In the genomic region with DNA sequence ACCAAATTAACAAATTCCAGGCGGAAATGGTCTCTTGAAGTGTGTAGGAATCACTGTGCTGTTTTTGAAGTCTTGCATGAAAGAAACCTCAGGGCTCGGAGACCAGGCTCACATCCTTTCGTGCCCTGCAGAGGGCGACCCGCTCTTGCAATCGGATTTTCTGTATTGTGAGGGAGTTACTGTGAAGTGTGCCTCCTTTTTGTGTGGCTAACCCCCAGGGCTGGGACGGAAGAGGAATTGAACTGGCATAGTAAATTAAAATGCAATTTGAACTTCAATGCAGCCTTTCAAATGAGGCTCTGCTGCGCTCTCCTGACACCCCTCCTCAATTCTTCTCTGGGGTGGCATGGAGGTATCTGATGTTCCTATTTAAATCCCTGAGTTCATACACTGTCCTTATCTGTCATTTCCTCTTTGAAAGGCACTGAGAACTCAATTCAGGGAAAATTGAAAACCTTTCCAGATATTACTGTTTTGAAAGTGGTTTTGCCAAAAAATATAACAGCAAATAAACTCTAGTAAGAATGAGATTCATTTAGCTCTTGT, we compare ENCODE assay signal across 8 cellular contexts. TPM values are rescaled to one million over a fixed set of nuclear protein-coding genes. Genes with fewer than 3 reads are reported as not detected.
DNase-seq lines count a peak whose midpoint lies in the region; ATAC-seq and TF ChIP-seq lines count a peak whose summit lies in the region.

No MANE protein-coding gene starts in this region.

- ATAC-seq in WTC11 (peak; percentile 93), HG03457 (IDR thresholded peaks at IDR 0.05; ENCODE audit: unreplicated experiment) (no peak)

- POLR2A ChIA-PET in WTC11 (lab: Charles Lee): interaction anchor here (0.7 kb wide), 1 partner anchor 25 kb away, joined by 3 read pairs; no protein-coding TSS in a partner anchor

- H3K27ac Mint-ChIP-seq in WTC11: no peak overlapping the region

- no peaks in the 10 kb centered on the region for H3K9me3 Mint-ChIP-seq in WTC11

- H3K27me3 Mint-ChIP-seq in WTC11 (ENCODE audit: low read depth): no peaks in the 10 kb centered on the region

- CTCF ChIA-PET in WTC11 (lab: Charles Lee): interaction anchor here (0.6 to 2.8 kb wide), 3 partner anchors 51 to 68 kb away, joined by 3 to 16 read pairs (median 4); partner anchors contain the start of gene MGAT5B

- peaks cover 16% of the 10 kb centered on the region for H3K4me1 Mint-ChIP-seq in WTC11

- DNase-seq in SIG-M5 treated with dmso at 0.1 percent for 504 hours (lab: John Stamatoyannopoulos, UW; ENCODE audit: unreplicated experiment) (peak; percentile 63), SIG-M5 (lab: John Stamatoyannopoulos, UW) (no peak), NCI-H2171 treated with DMSO at 0.1 percent for 48 hours (lab: John Stamatoyannopoulos, UW) (peak; percentile 68), WTC11 (ENCODE audit: low spot score) (peak; percentile 75), medulla oblongata (ENCODE audit: extremely low spot score) (peak; percentile 57)
- peak; percentile 45 for DNase-seq in central memory CD4-positive, alpha-beta T cell
- peak; percentile 23 to 31 for DNase-seq in stimulated activated CD8-positive, alpha-beta memory T cell treated with anti-CD3 and anti-CD28 coated beads, Interleukin-7, amount 100 ng/mL, for 4 hours (ENCODE audit: low read depth in 2 of 2)

- no peak overlapping the region for H3K4me3 Mint-ChIP-seq in WTC11

- TF ChIP-seq CTCF in WTC11 (IDR thresholded peaks at IDR 0.05): peak; percentile 32; the same call in 1 of the 2 replicates

- no peaks in the 10 kb centered on the region for H3K36me3 Mint-ChIP-seq in WTC11

TF ChIP-seq in WTC11, 78 proteins besides CTCF, POLR2A, EP300 and RAD21:
- TF ChIP-seq NFYB (CRISPR knock-in tag; conservative IDR thresholded peaks at IDR 0.05; ENCODE audit: low read depth) (no peak), AFF4 (CRISPR knock-in tag; IDR thresholded peaks at IDR 0.05; ENCODE audit: borderline replicate concordance) (no peak), CREB1 (CRISPR knock-in tag; IDR thresholded peaks at IDR 0.05) (no peak), ETV6 (CRISPR knock-in tag; IDR thresholded peaks at IDR 0.05) (no peak), GABPB1 (CRISPR knock-in tag; IDR thresholded peaks at IDR 0.05) (no peak), JAZF1 (CRISPR knock-in tag; IDR thresholded peaks at IDR 0.05) (no peak), RELA (CRISPR knock-in tag; IDR thresholded peaks at IDR 0.05; ENCODE audit: borderline replicate concordance) (no peak), PRRX2 (CRISPR knock-in tag; IDR thresholded peaks at IDR 0.05) (no peak), ZNF138 (CRISPR knock-in tag; conservative IDR thresholded peaks at IDR 0.05) (no peak), JUN (CRISPR knock-in tag; IDR thresholded peaks at IDR 0.05) (no peak), ESRRA (CRISPR knock-in tag; IDR thresholded peaks at IDR 0.05; ENCODE audit: borderline replicate concordance) (no peak)

RNA-seq across cellular contexts. Expression of gene MGAT5B, which starts 51.5 kb away (rescaled TPM):
- 11.5 to 12.0 TPM (median 11.6 TPM) in 3 replicates for total RNA-seq in WTC11 (2021)
